11 cellular contexts compared by ENCODE assay signal in the genomic region with DNA sequence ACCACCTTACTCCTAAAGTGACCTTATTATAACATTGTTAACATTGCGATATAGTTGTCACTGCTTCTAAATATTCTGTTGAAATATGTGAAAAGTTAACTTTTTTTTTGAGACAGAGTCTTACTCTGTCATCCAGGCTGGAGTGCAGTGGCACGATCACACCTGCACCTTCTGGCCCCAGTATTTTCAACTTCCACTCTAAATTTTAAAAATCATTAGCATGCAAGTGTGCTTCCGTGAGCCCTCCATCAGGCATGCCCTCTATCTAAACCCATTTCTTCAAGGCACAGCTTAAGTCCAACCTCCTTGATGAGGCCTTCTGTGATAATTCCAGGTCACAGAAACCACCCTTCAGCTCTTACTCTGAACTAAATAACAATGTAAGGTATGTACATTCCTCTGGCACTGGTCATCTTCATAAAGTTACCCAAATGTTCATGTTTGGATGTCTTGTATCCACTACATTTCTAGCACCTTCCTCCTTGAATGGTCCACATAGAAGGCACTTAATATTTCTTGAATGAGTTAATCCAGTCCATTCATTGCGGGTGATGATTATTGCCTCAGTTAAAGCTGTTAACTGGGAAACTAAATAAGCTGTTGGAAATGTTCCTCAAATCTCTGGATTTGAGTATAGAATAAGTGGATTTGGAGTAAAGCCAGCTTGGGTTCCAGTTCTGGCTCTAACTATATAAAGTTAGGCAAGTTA. TPM values are rescaled to one million over a fixed set of nuclear protein-coding genes. Genes with fewer than 3 reads are reported as not detected.
A peak's percentile ranks its signal among the peaks of the same experiment; 100 is the strongest.
DNase-seq lines count a peak whose midpoint lies in the region; ATAC-seq and TF ChIP-seq lines count a peak whose summit lies in the region.
"Had no signal": no experiment of that assay in that cellular context is flagged by ENCODE, and none has a peak within 500 bp of the region (broad histone marks: within the 10 kb centered on the region; RNA-seq: fewer than 3 reads in every experiment).

No MANE protein-coding gene starts in this region.

- TF ChIP-seq RAD21 in SK-N-SH (IDR thresholded peaks at IDR 0.05; ENCODE audit: low read length): no peak

- intact Hi-C loops in transverse colon (cut with DNase I; ENCODE audit: low total_unique reads) (no loop called here), right lobe of liver (cut with DNase I) (no loop called here)

- peaks cover 60% of the 10 kb centered on the region for H3K4me1 Mint-ChIP-seq in activated naive CD8-positive, alpha-beta T cell (ENCODE audit: low read depth)
- peaks cover 53% of the 10 kb centered on the region for H3K4me1 Mint-ChIP-seq in activated naive CD8-positive, alpha-beta T cell treated with anti-CD3 and anti-CD28 coated beads, Interleukin-2, amount 50 U/mL, for 24 hours
- peaks cover 7% of the 10 kb centered on the region for H3K4me1 Mint-ChIP-seq in activated T-helper 17 cell treated with anti-CD3 and anti-CD28 coated beads, Interleukin-2, amount 50 U/mL, for 72 hours

- CTCF ChIA-PET in SK-N-SH (lab: Yijun Ruan, JAX): no interaction called here

- in situ Hi-C loops in transverse colon (cut with MboI; ENCODE audit: low pct_ligation_motif_present in 1 of 4, low pct_unique_long_range_greater_than_20kb in 1 of 4, low sequenced_read_pairs in 3 of 4): loop anchor here in 1 of 4 donors (5.0 kb wide), 1 partner anchor 145 kb away; no protein-coding TSS in a partner anchor

- TF ChIP-seq EP300 in SK-N-SH (IDR thresholded peaks at IDR 0.05; ENCODE audit: borderline replicate concordance in 1 of 2, low read depth in 1 of 2, low read length in 1 of 2) (no peak), transverse colon (IDR thresholded peaks at IDR 0.05; ENCODE audit: low read depth) (no peak)

- H3K9ac ChIP-seq in SK-N-SH: no peak overlapping the region

- H3F3A ChIP-seq in SK-N-SH (replicated peaks; ENCODE audit: insufficient read depth): no peaks in the 10 kb centered on the region

- TF ChIP-seq POLR2A in transverse colon (IDR thresholded peaks at IDR 0.05) (no peak), right lobe of liver (IDR thresholded peaks at IDR 0.05) (no peak)

- no peaks in the 10 kb centered on the region for H3K9me2 ChIP-seq in SK-N-SH

- H3K4me1 ChIP-seq in SK-N-SH (ENCODE audit: control insufficient read depth in 1 of 2, insufficient read depth in 2 of 2, low read depth in 1 of 2, low read length in 1 of 2) (0 out of 4 replicates have a peak, but pooled peaks cover 0 to 6% of the 10 kb centered on the region in 2 experiments), transverse colon (peaks cover 0 to 12% (median 5%) of the 10 kb centered on the region in 4 donors), right lobe of liver (no peaks in the 10 kb centered on the region)
- H3K4me1 ChIP-seq: pancreas had no signal

- peak overlapping the region; percentile 76 for H3K27ac Mint-ChIP-seq in activated naive CD8-positive, alpha-beta T cell
- H3K27ac Mint-ChIP-seq in activated naive CD8-positive, alpha-beta T cell treated with anti-CD3 and anti-CD28 coated beads, Interleukin-2, amount 50 U/mL, for 24 hours: no peak overlapping the region
- no peak overlapping the region for H3K27ac Mint-ChIP-seq in activated T-helper 17 cell treated with anti-CD3 and anti-CD28 coated beads, Interleukin-2, amount 50 U/mL, for 72 hours

- no peak overlapping the region for H3K4me3 Mint-ChIP-seq in activated naive CD8-positive, alpha-beta T cell
- H3K4me3 Mint-ChIP-seq in activated naive CD8-positive, alpha-beta T cell treated with anti-CD3 and anti-CD28 coated beads, Interleukin-2, amount 50 U/mL, for 24 hours: no peak overlapping the region
- H3K4me3 Mint-ChIP-seq in activated T-helper 17 cell treated with anti-CD3 and anti-CD28 coated beads, Interleukin-2, amount 50 U/mL, for 72 hours: no peak overlapping the region

- no peaks in the 10 kb centered on the region for H4K20me1 ChIP-seq in SK-N-SH (ENCODE audit: insufficient read depth)

- no peaks in the 10 kb centered on the region for H3K9me3 Mint-ChIP-seq in activated naive CD8-positive, alpha-beta T cell (ENCODE audit: low read depth)
- H3K9me3 Mint-ChIP-seq in activated naive CD8-positive, alpha-beta T cell treated with anti-CD3 and anti-CD28 coated beads, Interleukin-2, amount 50 U/mL, for 24 hours: no peaks in the 10 kb centered on the region
- no peaks in the 10 kb centered on the region for H3K9me3 Mint-ChIP-seq in activated T-helper 17 cell treated with anti-CD3 and anti-CD28 coated beads, Interleukin-2, amount 50 U/mL, for 72 hours

- H3K36me3 ChIP-seq in SK-N-SH (replicated peaks in 1 of 2; ENCODE audit: control insufficient read depth in 1 of 2, insufficient read depth in 2 of 2, low read length in 1 of 2) (no peaks in the 10 kb centered on the region), transverse colon (no peaks in the 10 kb centered on the region), right lobe of liver (no peaks in the 10 kb centered on the region)
- H3K36me3 ChIP-seq: pancreas had no signal

- H3K27me3 ChIP-seq in SK-N-SH (ENCODE audit: insufficient read depth) (no peaks in the 10 kb centered on the region), transverse colon (no peaks in the 10 kb centered on the region), right lobe of liver (no peaks in the 10 kb centered on the region)
- H3K27me3 ChIP-seq: pancreas had no signal

- H3K4me2 ChIP-seq in SK-N-SH: no peak overlapping the region

- H3K27ac ChIP-seq in SK-N-SH (ENCODE audit: low read depth in 2 of 2, low read length in 1 of 2) (peak overlapping the region in 1 of 2 experiments; percentile 7; a peak in 1 of 4 replicates), transverse colon (peak overlapping the region in 3 of 4 donors; percentile 59 to 70 (median 69)), right lobe of liver (no peak overlapping the region)
- H3K27ac ChIP-seq: pancreas had no signal

- no peak overlapping the region for H2AFZ ChIP-seq in SK-N-SH (ENCODE audit: low read depth)

- POLR2A ChIA-PET in SK-N-SH (lab: Yijun Ruan, JAX): no interaction called here

- TF ChIP-seq CTCF in SK-N-SH (IDR thresholded peaks at IDR 0.05) (no peak), fibroblast of pulmonary artery (IDR thresholded peaks at IDR 0.05; ENCODE audit: low read length, missing control alignments) (no peak), transverse colon (IDR thresholded peaks at IDR 0.05) (no peak), right lobe of liver (IDR thresholded peaks at IDR 0.05) (no peak)

- ATAC-seq in activated naive CD8-positive, alpha-beta T cell treated with anti-CD3 and anti-CD28 coated beads, Interleukin-2, amount 50 U/mL, for 24 hours: no peak
- no peak for ATAC-seq in right lobe of liver
- ATAC-seq in activated T-helper 17 cell treated with anti-CD3 and anti-CD28 coated beads, Interleukin-2, amount 50 U/mL, for 72 hours (replicated peaks): no peak
- ATAC-seq: pancreas had no signal

- WGBS in SK-N-SH (ENCODE audit: low lambda C conversion rate): 90% methylated on average over 4 of the region's 4 CpGs
- 91 to 97% methylated on average over 4 of the region's 4 CpGs for WGBS in transverse colon (ENCODE audit: low coverage in 1 of 2), 2 donors
- 93% methylated on average over 4 of the region's 4 CpGs for WGBS in right lobe of liver (ENCODE audit: insufficient coverage, low coverage, low lambda C conversion rate, missing lambda C conversion rate)

- peaks cover 3% of the 10 kb centered on the region for H3K36me3 Mint-ChIP-seq in activated naive CD8-positive, alpha-beta T cell
- no peaks in the 10 kb centered on the region for H3K36me3 Mint-ChIP-seq in activated naive CD8-positive, alpha-beta T cell treated with anti-CD3 and anti-CD28 coated beads, Interleukin-2, amount 50 U/mL, for 24 hours (ENCODE audit: low read depth)
- H3K36me3 Mint-ChIP-seq in activated T-helper 17 cell treated with anti-CD3 and anti-CD28 coated beads, Interleukin-2, amount 50 U/mL, for 72 hours (ENCODE audit: low read depth): no peaks in the 10 kb centered on the region

- no peaks in the 10 kb centered on the region for H3K79me2 ChIP-seq in SK-N-SH (ENCODE audit: insufficient read depth)

- H3K9me3 ChIP-seq in SK-N-SH (no peaks in the 10 kb centered on the region), transverse colon (no peaks in the 10 kb centered on the region), right lobe of liver (no peaks in the 10 kb centered on the region)
- H3K9me3 ChIP-seq: pancreas had no signal

- H3K4me3 ChIP-seq in SK-N-SH (ENCODE audit: low read depth in 2 of 2, low read length in 1 of 2) (no peak overlapping the region), fibroblast of pulmonary artery (replicated peaks; ENCODE audit: low read depth, low read length) (no peak overlapping the region), transverse colon (no peak overlapping the region), right lobe of liver (no peak overlapping the region)
- H3K4me3 ChIP-seq: pancreas had no signal

- no peaks in the 10 kb centered on the region for H3K27me3 Mint-ChIP-seq in activated naive CD8-positive, alpha-beta T cell
- no peaks in the 10 kb centered on the region for H3K27me3 Mint-ChIP-seq in activated naive CD8-positive, alpha-beta T cell treated with anti-CD3 and anti-CD28 coated beads, Interleukin-2, amount 50 U/mL, for 24 hours
- H3K27me3 Mint-ChIP-seq in activated T-helper 17 cell treated with anti-CD3 and anti-CD28 coated beads, Interleukin-2, amount 50 U/mL, for 72 hours: no peaks in the 10 kb centered on the region

- no peak for DNase-seq in activated naive CD8-positive, alpha-beta T cell treated with anti-CD3 and anti-CD28 coated beads, Interleukin-2, amount 50 U/mL, for 24 hours
- DNase-seq in SK-N-SH (no peak), fibroblast of pulmonary artery (ENCODE audit: low read depth) (peak; percentile 63), transverse colon (no peak), right lobe of liver (no peak), cortex of kidney (lab: John Stamatoyannopoulos, UW) (no peak)
- DNase-seq: activated effector memory CD4-positive, alpha-beta T cell treated with anti-CD3 and anti-CD28 coated beads, Interleukin-2, amount 50 U/mL, for 16 hours; cerebellar nuclear complex; pancreas had no signal

TF ChIP-seq in SK-N-SH, 30 proteins besides CTCF, POLR2A, EP300 and RAD21:
- TF ChIP-seq TEAD4 (IDR thresholded peaks at IDR 0.05; ENCODE audit: borderline replicate concordance, insufficient read depth) (no peak), NFIC (IDR thresholded peaks at IDR 0.05; ENCODE audit: borderline replicate concordance) (0 out of 2 replicates have a peak, but pooled peaks have one; percentile 7)

RNA-seq across cellular contexts. Expression of a gene that starts 38.6 kb away (rescaled TPM):
- polyA plus RNA-seq in SK-N-SH (2012; rRNA removed): 6.2 and 6.8 TPM in 2 replicates
- 4.6 and 4.9 TPM in 2 replicates for polyA plus RNA-seq in SK-N-SH (2012; cell fraction: cytosol; rRNA removed)
- polyA plus RNA-seq in SK-N-SH (2012; cell fraction: nucleus; rRNA removed): 15.8 and 17.0 TPM in 2 replicates
- total RNA-seq in transverse colon (10 to 100 TPM in 2 of 4 donors, 1 to 10 TPM in 2; 5.2 to 14.8 (median 8.3) TPM), right lobe of liver (10 to 100 TPM; 13.2 to 19.6 (median 14.8) TPM)
- total RNA-seq in activated T-helper 17 cell treated with anti-CD3 and anti-CD28 coated beads, Interleukin-2, amount 50 U/mL, for 72 hours: 10 to 100 TPM; 19.1 to 30.9 TPM

Comparison
In these comparisons a context has a peak if more than half of its experiments do, and no peak if none do; other contexts are left out.
1. H3K27ac ChIP-seq: peak in transverse colon (3 of 4); none in right lobe of liver (0 of 3).